In the genomic region with DNA sequence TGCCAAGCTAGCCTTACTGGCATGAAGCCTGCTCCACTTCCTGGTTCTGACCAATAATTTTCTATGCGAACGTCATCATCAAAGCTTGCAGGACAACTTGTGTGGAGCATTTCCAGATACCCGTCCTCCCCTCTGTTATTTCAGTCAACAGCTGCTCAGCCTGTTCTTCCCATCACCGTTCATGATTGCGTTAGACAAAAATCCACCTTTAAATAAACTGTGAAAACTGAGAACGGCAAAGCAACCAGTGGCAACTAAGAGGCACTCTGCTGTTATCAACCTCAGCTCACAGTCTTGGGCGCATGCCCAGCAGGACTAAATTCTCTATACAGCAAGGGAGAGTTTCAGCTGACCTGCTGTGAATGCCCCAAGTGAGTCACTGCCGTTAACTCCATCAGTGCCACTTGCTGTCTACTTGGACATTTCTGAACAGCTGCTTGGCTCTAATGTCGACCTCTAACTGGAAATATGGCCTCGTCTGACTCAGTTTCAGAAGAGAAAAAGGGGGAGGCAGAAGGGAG, we compare ENCODE assay signal across 8 cellular contexts.
A peak's percentile ranks its signal among the peaks of the same experiment; 100 is the strongest.
DNase-seq lines count a peak whose midpoint lies in the region; ATAC-seq and TF ChIP-seq lines count a peak whose summit lies in the region.

No MANE protein-coding gene starts in this region.

- intact Hi-C loops in gastrocnemius medialis (cut with DNase I; ENCODE audit: low total_unique reads): loop anchor here (1.0 to 5.0 kb wide), 6 partner anchors 30 to 462 kb away; no protein-coding TSS in a partner anchor

- H3K27me3 ChIP-seq in gastrocnemius medialis: no peaks in the 10 kb centered on the region

- TF ChIP-seq CTCF in gastrocnemius medialis (IDR thresholded peaks at IDR 0.05 in 4 of 5, conservative IDR thresholded peaks at IDR 0.05 in 1 of 5): no peak

- in situ Hi-C loops in Caki2 (cut with HindIII; ENCODE audit: low pct_unique_long_range_greater_than_20kb, low sequenced_read_pairs): no loop called here
- in situ Hi-C loops in gastrocnemius medialis (cut with MboI; ENCODE audit: low sequenced_read_pairs in 4 of 4): no loop called here

- H3K9me3 ChIP-seq in gastrocnemius medialis: no peaks in the 10 kb centered on the region

- no peaks in the 10 kb centered on the region for H3K36me3 ChIP-seq in gastrocnemius medialis

- ATAC-seq in gastrocnemius medialis (peak; percentile 82 to 88), GM19351 (IDR thresholded peaks at IDR 0.05; ENCODE audit: unreplicated experiment) (no peak)

- DNase-seq in Caki2 (ENCODE audit: low read depth) (peak; percentile 90), NCI-H1694 (lab: John Stamatoyannopoulos, UW) (peak; percentile 56), hepatic stellate cell (ENCODE audit: low spot score) (peak; percentile 66), gastrocnemius medialis (peak; percentile 96 to 99), T-helper 2 cell (no peak)
- no peak for DNase-seq in NK-92 treated with Interleukin-12 subunit alpha and Interleukin-12 subunit beta, amount 100 ng/mL, for 24 hours (lab: John Stamatoyannopoulos, UW)

- H3K27ac ChIP-seq in angular gyrus (ENCODE audit: low read depth, low read length) (peak overlapping the region; percentile 23), gastrocnemius medialis (peak overlapping the region; percentile 84 to 91 (median 87))

- H3K4me3 ChIP-seq in gastrocnemius medialis: no peak overlapping the region

- TF ChIP-seq POLR2A in gastrocnemius medialis (IDR thresholded peaks at IDR 0.05): no peak

- peaks cover 49 to 61% of the 10 kb centered on the region in 2 donors for H3K4me1 ChIP-seq in gastrocnemius medialis

Comparison
In these comparisons a context has a peak if more than half of its experiments do, and no peak if none do; other contexts are left out.
1. DNase-seq: peak in Caki2 (single experiment), NCI-H1694 (single experiment), hepatic stellate cell (single experiment) and gastrocnemius medialis (2 of 2); none in NK-92 treated with Interleukin-12 subunit alpha and Interleukin-12 subunit beta, amount 100 ng/mL, for 24 hours (single experiment) and T-helper 2 cell (0 of 5).